Comparison of ENCODE assay signal across 29 cellular contexts in the genomic region with DNA sequence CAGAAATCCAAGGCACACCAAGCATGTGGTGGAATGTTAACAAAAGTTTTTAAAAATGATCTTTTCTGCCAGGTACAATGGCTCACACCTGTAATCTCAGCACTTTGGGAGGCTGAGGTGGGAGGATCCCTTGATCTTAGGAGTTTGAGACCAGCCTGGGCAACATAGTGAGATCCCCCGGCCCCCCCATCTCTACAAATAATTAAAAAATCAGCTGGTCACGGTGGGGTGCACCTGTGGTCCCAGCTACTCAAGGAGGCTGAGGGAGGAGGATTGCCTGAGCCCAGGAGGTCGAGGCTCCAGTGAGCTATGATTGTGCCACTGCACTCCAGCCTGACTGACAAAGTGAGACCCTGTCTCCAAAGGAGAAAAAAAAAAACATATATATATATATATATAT. TPM values are rescaled to one million over a fixed set of nuclear protein-coding genes. Genes with fewer than 3 reads are reported as not detected.
DNase-seq lines count a peak whose midpoint lies in the region; ATAC-seq and TF ChIP-seq lines count a peak whose summit lies in the region.
"Had no signal": no experiment of that assay in that cellular context is flagged by ENCODE, and none has a peak within 500 bp of the region (broad histone marks: within the 10 kb centered on the region; RNA-seq: fewer than 3 reads in every experiment).

No MANE protein-coding gene starts in this region.

- no peak for TF ChIP-seq CTCF in GM23338 (conservative IDR thresholded peaks at IDR 0.05; ENCODE audit: low read depth in 2 of 2)

- DNase-seq in activated CD4-positive, alpha-beta T cell treated with anti-CD3 and anti-CD28 coated beads, Interleukin-2, amount 10 ng/mL, durations not matched to agents 7 days and 5 days: no peak
- DNase-seq in activated CD4-positive, alpha-beta T cell treated with anti-CD3 and anti-CD28 coated beads, Interleukin-2, amount 10 ng/mL, durations not matched to agents 24 days and 14 days: no peak
- DNase-seq in GM23338 (ENCODE audit: low spot score) (no peak), T-helper 17 cell (no peak), NCI-H1417 treated with DMSO at 0.1 percent for 48 hours (lab: John Stamatoyannopoulos, UW) (no peak), SIG-M5 treated with dmso at 0.1 percent for 504 hours (lab: John Stamatoyannopoulos, UW; ENCODE audit: unreplicated experiment) (no peak)
- DNase-seq: 8988T; activated CD4-positive, alpha-beta T cell treated with anti-CD3 and anti-CD28 coated beads, Interleukin-2, amount 50 U/mL, for 48 hours; activated CD4-positive, CD25-positive, alpha-beta regulatory T cell; activated effector memory CD4-positive, alpha-beta T cell treated with Interleukin-2 at 50 U/mL for 16 hours; activated naive CD8-positive, alpha-beta T cell treated with anti-CD3 and anti-CD28 coated beads, Interleukin-2, amount 10 ng/mL, durations not matched to agents 7 days and 5 days; cortex of kidney; DND-41; erythroblast; kidney; NCI-H1048; NCI-H1694; NCI-H446; NCI-H774; stimulated activated CD4-positive, alpha-beta T cell treated with anti-CD3 and anti-CD28 coated beads, Interleukin-12 subunit alpha, Interleukin-12 subunit beta, amount 100 ng/mL, for 4 hours; stimulated activated CD4-positive, alpha-beta T cell treated with anti-CD3 and anti-CD28 coated beads, Interleukin-2, amount 100 ng/mL, for 48 hours; stomach; uterus had no signal

- H3K36me3 ChIP-seq in GM23338 (ENCODE audit: insufficient read depth): peaks cover 23% of the 10 kb centered on the region
- H3K36me3 ChIP-seq in iPS-18a (ENCODE audit: control insufficient read depth, low read depth, low read length): peaks cover 26% of the 10 kb centered on the region
- H3K36me3 ChIP-seq: uterus had no signal

- H3K4me2 ChIP-seq in GM23338: peak overlapping the region; percentile 3

- H3K27ac Mint-ChIP-seq in activated CD4-positive, alpha-beta T cell treated with anti-CD3 and anti-CD28 coated beads, Interleukin-2, amount 10 ng/mL, durations not matched to agents 7 days and 5 days: peak overlapping the region; percentile 87
- no peak overlapping the region for H3K27ac Mint-ChIP-seq in activated CD4-positive, alpha-beta T cell treated with anti-CD3 and anti-CD28 coated beads, Interleukin-2, amount 10 ng/mL, durations not matched to agents 24 days and 14 days
- no peak overlapping the region; the same call in 1 of the 2 replicates for H3K27ac Mint-ChIP-seq in GM23338
- H3K27ac Mint-ChIP-seq in T-helper 17 cell: peak overlapping the region; percentile 45

- ATAC-seq in GM23338 (no peak), T-helper 17 cell (no peak), GM18870 (IDR thresholded peaks at IDR 0.05; ENCODE audit: unreplicated experiment) (no peak)

- H3K27me3 ChIP-seq in GM23338 (ENCODE audit: insufficient read depth) (no peaks in the 10 kb centered on the region), iPS-18a (ENCODE audit: control insufficient read depth, insufficient read depth, low read length) (no peaks in the 10 kb centered on the region)
- H3K27me3 ChIP-seq: ascending aorta, cardiac muscle cell, SJSA1, stomach, uterus had no signal

- no peak overlapping the region for H2AFZ ChIP-seq in GM23338

- H3K4me1 ChIP-seq in GM23338 (ENCODE audit: insufficient read depth) (peaks cover 24% of the 10 kb centered on the region), iPS-18a (ENCODE audit: control insufficient read depth, low read depth, low read length) (peaks cover 37% of the 10 kb centered on the region)
- H3K4me1 ChIP-seq: uterus had no signal

- H3K27me3 Mint-ChIP-seq in activated CD4-positive, alpha-beta T cell treated with anti-CD3 and anti-CD28 coated beads, Interleukin-2, amount 10 ng/mL, durations not matched to agents 7 days and 5 days: no peaks in the 10 kb centered on the region
- no peaks in the 10 kb centered on the region for H3K27me3 Mint-ChIP-seq in activated CD4-positive, alpha-beta T cell treated with anti-CD3 and anti-CD28 coated beads, Interleukin-2, amount 10 ng/mL, durations not matched to agents 24 days and 14 days
- peaks cover 14% of the 10 kb centered on the region for H3K27me3 Mint-ChIP-seq in GM23338 (ENCODE audit: insufficient read depth, low read depth, poor library complexity)
- H3K27me3 Mint-ChIP-seq in T-helper 17 cell: no peaks in the 10 kb centered on the region
- H3K27me3 Mint-ChIP-seq: activated naive CD8-positive, alpha-beta T cell treated with anti-CD3 and anti-CD28 coated beads, Interleukin-2, amount 10 ng/mL, durations not matched to agents 7 days and 5 days had no signal

- H3K9me3 ChIP-seq in T-helper 17 cell (ENCODE audit: control insufficient read depth, low read length, poor library complexity, severe bottlenecking) (no peaks in the 10 kb centered on the region), iPS-18a (ENCODE audit: control insufficient read depth, low read depth, low read length) (no peaks in the 10 kb centered on the region)
- H3K9me3 ChIP-seq: ascending aorta, SJSA1, stomach, uterus had no signal

- H3K36me3 Mint-ChIP-seq in activated CD4-positive, alpha-beta T cell treated with anti-CD3 and anti-CD28 coated beads, Interleukin-2, amount 10 ng/mL, durations not matched to agents 7 days and 5 days (ENCODE audit: low read depth): peaks cover 59% of the 10 kb centered on the region
- H3K36me3 Mint-ChIP-seq in activated CD4-positive, alpha-beta T cell treated with anti-CD3 and anti-CD28 coated beads, Interleukin-2, amount 10 ng/mL, durations not matched to agents 24 days and 14 days (ENCODE audit: low read depth): peaks cover 44% of the 10 kb centered on the region
- peaks cover 64% of the 10 kb centered on the region for H3K36me3 Mint-ChIP-seq in GM23338 (ENCODE audit: low read depth)
- peaks cover 15% of the 10 kb centered on the region for H3K36me3 Mint-ChIP-seq in T-helper 17 cell (ENCODE audit: low read depth)

- H3K27ac ChIP-seq in GM23338 (ENCODE audit: low read depth) (peak overlapping the region; percentile 94), iPS-18a (ENCODE audit: low read length) (peak overlapping the region; percentile 72)
- H3K27ac ChIP-seq: ascending aorta, cardiac muscle cell, SJSA1, stomach, uterus had no signal

- no peak overlapping the region for H3K4me3 ChIP-seq in GM23338
- H3K4me3 ChIP-seq in iPS-18a (ENCODE audit: low read length): no peak overlapping the region
- H3K4me3 ChIP-seq: ascending aorta, cardiac muscle cell, SJSA1, stomach, uterus had no signal

- CTCF ChIA-PET in activated CD4-positive, alpha-beta T cell treated with anti-CD3 and anti-CD28 coated beads, Interleukin-2, amount 10 ng/mL, durations not matched to agents 7 days and 5 days (lab: Charles Lee): interaction anchor here (1.1 to 1.5 kb wide), 2 partner anchors 10 to 31 kb away, joined by 4 to 6 read pairs; no protein-coding TSS in a partner anchor

- no peak overlapping the region for H3K4me3 Mint-ChIP-seq in activated CD4-positive, alpha-beta T cell treated with anti-CD3 and anti-CD28 coated beads, Interleukin-2, amount 10 ng/mL, durations not matched to agents 7 days and 5 days
- H3K4me3 Mint-ChIP-seq in activated CD4-positive, alpha-beta T cell treated with anti-CD3 and anti-CD28 coated beads, Interleukin-2, amount 10 ng/mL, durations not matched to agents 24 days and 14 days: no peak overlapping the region
- no peak overlapping the region for H3K4me3 Mint-ChIP-seq in GM23338
- H3K4me3 Mint-ChIP-seq in T-helper 17 cell: no peak overlapping the region
- H3K4me3 Mint-ChIP-seq: CD14-positive monocyte had no signal

- H4K20me1 ChIP-seq in GM23338 (replicated peaks; ENCODE audit: insufficient read depth): no peaks in the 10 kb centered on the region

- peaks cover 44% of the 10 kb centered on the region for H3K79me2 ChIP-seq in GM23338 (replicated peaks; ENCODE audit: insufficient read depth)

- POLR2A ChIA-PET in activated CD4-positive, alpha-beta T cell treated with anti-CD3 and anti-CD28 coated beads, Interleukin-2, amount 10 ng/mL, durations not matched to agents 7 days and 5 days (lab: Charles Lee): no interaction called here

- no peak overlapping the region for H3K9ac ChIP-seq in iPS-18a (ENCODE audit: low read length)

- intact Hi-C loops in activated CD4-positive, alpha-beta T cell treated with anti-CD3 and anti-CD28 coated beads, Interleukin-2, amount 10 ng/mL, durations not matched to agents 24 days and 14 days (cut with micrococcal nuclease): no loop called here

- H3K4me1 Mint-ChIP-seq in activated CD4-positive, alpha-beta T cell treated with anti-CD3 and anti-CD28 coated beads, Interleukin-2, amount 10 ng/mL, durations not matched to agents 7 days and 5 days: peaks cover 48% of the 10 kb centered on the region
- H3K4me1 Mint-ChIP-seq in activated CD4-positive, alpha-beta T cell treated with anti-CD3 and anti-CD28 coated beads, Interleukin-2, amount 10 ng/mL, durations not matched to agents 24 days and 14 days: peaks cover 31% of the 10 kb centered on the region
- H3K4me1 Mint-ChIP-seq in GM23338: peaks cover 47% of the 10 kb centered on the region
- peaks cover 39% of the 10 kb centered on the region for H3K4me1 Mint-ChIP-seq in T-helper 17 cell

- H3K9me2 ChIP-seq in GM23338 (ENCODE audit: insufficient read depth): no peaks in the 10 kb centered on the region

- H3K9me3 Mint-ChIP-seq in activated CD4-positive, alpha-beta T cell treated with anti-CD3 and anti-CD28 coated beads, Interleukin-2, amount 10 ng/mL, durations not matched to agents 7 days and 5 days: no peaks in the 10 kb centered on the region
- H3K9me3 Mint-ChIP-seq in activated CD4-positive, alpha-beta T cell treated with anti-CD3 and anti-CD28 coated beads, Interleukin-2, amount 10 ng/mL, durations not matched to agents 24 days and 14 days: no peaks in the 10 kb centered on the region
- peaks cover 2% of the 10 kb centered on the region; the same call in 2 of the 3 replicates for H3K9me3 Mint-ChIP-seq in GM23338
- H3K9me3 Mint-ChIP-seq: activated naive CD8-positive, alpha-beta T cell treated with anti-CD3 and anti-CD28 coated beads, Interleukin-2, amount 10 ng/mL, durations not matched to agents 7 days and 5 days had no signal

- peaks cover 5% of the 10 kb centered on the region for H3F3A ChIP-seq in GM23338 (replicated peaks; ENCODE audit: low read depth)

TF ChIP-seq in GM23338, 12 proteins besides CTCF, POLR2A, EP300 and RAD21 (continues in another document):
- TF ChIP-seq ZNF114 (CRISPR knock-in tag; IDR thresholded peaks at IDR 0.05): no peak

RNA-seq across cellular contexts. Expression of gene RIPK1, which starts 8.0 kb away (rescaled TPM):
- 10 to 100 TPM; 35.8 to 38.9 TPM for total RNA-seq in activated CD4-positive, alpha-beta T cell treated with anti-CD3 and anti-CD28 coated beads, Interleukin-2, amount 10 ng/mL, durations not matched to agents 7 days and 5 days
- total RNA-seq in activated CD4-positive, alpha-beta T cell treated with anti-CD3 and anti-CD28 coated beads, Interleukin-2, amount 10 ng/mL, durations not matched to agents 24 days and 14 days: 17.0 and 17.9 TPM in 2 replicates
- 16.7 and 19.4 TPM in 2 replicates for total RNA-seq in GM23338 (2014; rRNA removed; shearing (Covaris generic))
- 4.9 and 5.7 TPM in 2 replicates for polyA plus RNA-seq in GM23338 (2016; fragmentation: Nextera tagmentation; extraction: Ambion mirVana)
- 10 to 100 TPM; 24.3 to 27.2 TPM for total RNA-seq in T-helper 17 cell

RNA-seq across cellular contexts. Expression of gene BPHL, which starts 42.2 kb away (rescaled TPM):
- total RNA-seq in activated CD4-positive, alpha-beta T cell treated with anti-CD3 and anti-CD28 coated beads, Interleukin-2, amount 10 ng/mL, durations not matched to agents 7 days and 5 days: 1 to 10 TPM; 8.1 to 8.4 TPM
- total RNA-seq in activated CD4-positive, alpha-beta T cell treated with anti-CD3 and anti-CD28 coated beads, Interleukin-2, amount 10 ng/mL, durations not matched to agents 24 days and 14 days: 6.8 and 7.7 TPM in 2 replicates
- 22.8 and 29.2 TPM in 2 replicates for total RNA-seq in GM23338 (2014; rRNA removed; shearing (Covaris generic))
- 38.4 and 45.5 TPM in 2 replicates for polyA plus RNA-seq in GM23338 (2016; fragmentation: Nextera tagmentation; extraction: Ambion mirVana)
- total RNA-seq in T-helper 17 cell: 1 to 10 TPM; 7.7 to 9.6 TPM

Comparison
In these comparisons a context has a peak if more than half of its experiments do, and no peak if none do; other contexts are left out.
1. H3K27ac Mint-ChIP-seq: peak in activated CD4-positive, alpha-beta T cell treated with anti-CD3 and anti-CD28 coated beads, Interleukin-2, amount 10 ng/mL, durations not matched to agents 7 days and 5 days (single experiment) and T-helper 17 cell (single experiment); none in activated CD4-positive, alpha-beta T cell treated with anti-CD3 and anti-CD28 coated beads, Interleukin-2, amount 10 ng/mL, durations not matched to agents 24 days and 14 days (single experiment) and GM23338 (single experiment).